Comparison of ENCODE assay signal across 20 cellular contexts in the genomic region with DNA sequence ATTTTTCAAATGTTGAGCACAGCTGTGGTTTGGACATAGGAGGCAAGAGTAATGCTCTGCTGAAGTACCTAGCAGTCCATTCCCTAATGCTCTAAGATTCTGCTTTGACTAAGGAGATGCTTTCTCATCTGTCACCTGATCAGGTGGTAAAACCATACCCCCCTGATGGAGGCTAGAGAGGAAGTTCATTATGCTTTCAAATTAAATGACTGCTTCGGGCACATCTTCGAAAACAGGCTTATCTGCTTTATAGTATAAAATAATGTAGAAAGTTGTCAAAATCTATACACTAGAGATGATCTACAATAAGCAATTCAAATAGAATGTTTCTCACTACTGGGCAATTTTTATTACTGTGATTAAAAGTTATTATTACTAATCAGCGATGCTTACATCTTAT. TPM values are rescaled to one million over a fixed set of nuclear protein-coding genes. Genes with fewer than 3 reads are reported as not detected.
A peak's percentile ranks its signal among the peaks of the same experiment; 100 is the strongest.
DNase-seq lines count a peak whose midpoint lies in the region; ATAC-seq and TF ChIP-seq lines count a peak whose summit lies in the region.
"Had no signal": no experiment of that assay in that cellular context is flagged by ENCODE, and none has a peak within 500 bp of the region (broad histone marks: within the 10 kb centered on the region; RNA-seq: fewer than 3 reads in every experiment).

A gene (minus strand): TSS at position 101 of the 400 bp plus-strand sequence. CDS start 138 bp downstream, outside the sequence.

- BruUV-seq in HCT116 (replicated peaks; lab: Mats Ljungman, UMichigan), result no TSS peak
- BruUV-seq in IMR-90 (replicated peaks; lab: Mats Ljungman, UMichigan), result no TSS peak

- no peak within 1 kb of the TSS for H2AK5ac ChIP-seq in IMR-90 (ENCODE audit: low read depth, low read length)
- H2AK5ac ChIP-seq in trophoblast cell (ENCODE audit: low read length), result no peak within 1 kb of the TSS

- no peak within 1 kb of the TSS for H2AK9ac ChIP-seq in IMR-90 (replicated peaks; ENCODE audit: low read depth, low read length, poor library complexity)

- H3K36me3 ChIP-seq in HCT116 (ENCODE audit: control insufficient read depth in 1 of 2, insufficient read depth in 2 of 2, low read length in 2 of 2), result no peaks in the 10 kb centered on the region
- no peaks in the 10 kb centered on the region for H3K36me3 ChIP-seq in IMR-90 (ENCODE audit: control insufficient read depth, insufficient read depth, low read length)
- no peaks in the 10 kb centered on the region for H3K36me3 ChIP-seq in trophoblast cell (ENCODE audit: control insufficient read depth in 1 of 2, insufficient read depth in 2 of 2, low read length in 2 of 2)
- H3K36me3 ChIP-seq: HAP-1 had no signal

- in situ Hi-C loops in IMR-90 (cut with MboI; ENCODE audit: low sequenced_read_pairs), result no loop called here

- 0 out of 2 replicates have a peak within 1 kb of the TSS, but pooled peaks have one; percentile 11 for H3K56ac ChIP-seq in IMR-90 (ENCODE audit: extremely low read depth, insufficient read depth, low read length)

- WGBS in IMR-90 (ENCODE audit: extremely low coverage in 2 of 2, insufficient read length in 1 of 2), 2 experiments, result no CpG with 5 or more reads among the region's 3 CpGs
- WGBS in trophoblast cell (ENCODE audit: extremely low coverage, insufficient coverage, insufficient read length), result no CpG with 5 or more reads among the region's 3 CpGs

- H3K79me2 ChIP-seq in HCT116 (ENCODE audit: insufficient read depth, low read length) (no peaks in the 10 kb centered on the region), trophoblast cell (ENCODE audit: control insufficient read depth, insufficient read depth, low read length, poor library complexity) (no peaks in the 10 kb centered on the region)

- CTCF ChIA-PET in HCT116 (lab: Charles Lee), result no interaction called here
- CTCF ChIA-PET in IMR-90 (lab: Yijun Ruan, JAX), result no interaction called here

- no peak for TF ChIP-seq CTCF in HCT116 (IDR thresholded peaks at IDR 0.05 in 2 of 3, conservative IDR thresholded peaks at IDR 0.05 in 1 of 3; ENCODE audit: borderline replicate concordance in 1 of 3, insufficient read depth in 1 of 3, low read depth in 2 of 3, low read length in 2 of 3)
- no peak for TF ChIP-seq CTCF in IMR-90 (conservative IDR thresholded peaks at IDR 0.05; ENCODE audit: low read depth, low read length)

- H3K4me1 ChIP-seq in HCT116 (ENCODE audit: control insufficient read depth in 1 of 2, insufficient read depth in 2 of 2, low read length in 2 of 2) (no peaks in the 10 kb centered on the region), IMR-90 (ENCODE audit: control insufficient read depth, insufficient read depth, low read length) (no peaks in the 10 kb centered on the region; the same call in 1 of the 2 replicates), trophoblast cell (ENCODE audit: control insufficient read depth in 1 of 2, insufficient read depth in 2 of 2, low read length in 2 of 2) (no peaks in the 10 kb centered on the region)

- no peak within 1 kb of the TSS for H3K4me2 ChIP-seq in HCT116 (ENCODE audit: low read length)
- H3K4me2 ChIP-seq in IMR-90 (ENCODE audit: low read depth, low read length), result no peak within 1 kb of the TSS
- no peak within 1 kb of the TSS for H3K4me2 ChIP-seq in trophoblast cell (ENCODE audit: low read length)

- H3K14ac ChIP-seq in IMR-90 (replicated peaks; ENCODE audit: low read depth, low read length) (no peak within 1 kb of the TSS), trophoblast cell (ENCODE audit: low read length) (no peak within 1 kb of the TSS)

- H3K18ac ChIP-seq in IMR-90 (ENCODE audit: low read depth, low read length) (no peak within 1 kb of the TSS), trophoblast cell (ENCODE audit: low read length) (no peak within 1 kb of the TSS)

- H4K8ac ChIP-seq in IMR-90 (ENCODE audit: low read depth in 2 of 2, low read length in 2 of 2) (no peak within 1 kb of the TSS), trophoblast cell (ENCODE audit: low read depth, low read length) (no peak within 1 kb of the TSS)

- ATAC-seq in HCT116 (no peak), IMR-90 (ENCODE audit: low read depth) (no peak), GM21825 (IDR thresholded peaks at IDR 0.05; ENCODE audit: unreplicated experiment) (no peak)

- H4K91ac ChIP-seq in IMR-90 (ENCODE audit: insufficient read depth, low read depth, low read length), result no peak within 1 kb of the TSS
- no peak within 1 kb of the TSS for H4K91ac ChIP-seq in trophoblast cell (ENCODE audit: low read depth, low read length)

- POLR2A ChIA-PET in HCT116 (lab: Charles Lee), result no interaction called here
- POLR2A ChIA-PET in IMR-90 (lab: Charles Lee; ENCODE audit: unreplicated experiment), result no interaction called here

- H3K9ac ChIP-seq in HCT116 (ENCODE audit: low read length) (no peak within 1 kb of the TSS), IMR-90 (ENCODE audit: low read depth, low read length) (no peak within 1 kb of the TSS), trophoblast cell (ENCODE audit: low read length) (peak within 1 kb of the TSS; percentile 26)

- no peak within 1 kb of the TSS for H3K4ac ChIP-seq in IMR-90 (ENCODE audit: low read depth, low read length)
- H3K4ac ChIP-seq in trophoblast cell (ENCODE audit: low read depth, low read length), result no peak within 1 kb of the TSS

- DNase-seq in HCT116 (ENCODE audit: low read depth, low spot score) (no peak), IMR-90 (no peak), NCI-H69 (lab: John Stamatoyannopoulos, UW) (peak; percentile 58), trophoblast cell (no peak), kidney tubule cell (ENCODE audit: low spot score) (no peak)
- DNase-seq: C1 segment of cervical spinal cord; Calu3; CD4-positive, alpha-beta memory T cell; COR-L47; DMS53; DMS79 treated with DMSO at 0.1 percent for 48 hours; GF-D8; GOT3 had no signal

- H2BK20ac ChIP-seq in IMR-90 (ENCODE audit: low read depth, low read length), result no peak within 1 kb of the TSS

- TF ChIP-seq POLR2A in HCT116 (IDR thresholded peaks at IDR 0.05; ENCODE audit: borderline replicate concordance, extremely low read depth, insufficient read depth, insufficient read length) (no peak), IMR-90 (IDR thresholded peaks at IDR 0.05; ENCODE audit: low read depth, low read length) (no peak)

- no peak within 1 kb of the TSS for H2BK15ac ChIP-seq in IMR-90 (ENCODE audit: low read depth, low read length)

- H4K20me1 ChIP-seq in HCT116 (ENCODE audit: insufficient read depth) (no peaks in the 10 kb centered on the region), IMR-90 (ENCODE audit: insufficient read depth, low read length) (no peaks in the 10 kb centered on the region)

- peak within 1 kb of the TSS; percentile 27 for H2AFZ ChIP-seq in HCT116 (ENCODE audit: low read depth, low read length, poor library complexity, severe bottlenecking)
- H2AFZ ChIP-seq in IMR-90 (replicated peaks; ENCODE audit: low read length, poor library complexity), result no peak within 1 kb of the TSS
- H2AFZ ChIP-seq in trophoblast cell (ENCODE audit: insufficient read depth, low read length, poor library complexity), result no peak within 1 kb of the TSS

- no peaks in the 10 kb centered on the region for H3K9me2 ChIP-seq in HCT116 (ENCODE audit: insufficient read depth)

- no peak within 1 kb of the TSS for H2BK5ac ChIP-seq in IMR-90 (ENCODE audit: low read depth, low read length, poor library complexity, severe bottlenecking)
- no peak within 1 kb of the TSS for H2BK5ac ChIP-seq in trophoblast cell (ENCODE audit: low read depth, low read length, poor library complexity)

- dilution Hi-C loops in IMR-90 (cut with HindIII; ENCODE audit: low sequenced_read_pairs, unreplicated experiment), result no loop called here

- no peaks in the 10 kb centered on the region for H3K9me3 ChIP-seq in HCT116 (ENCODE audit: control insufficient read depth in 1 of 2, insufficient read depth in 1 of 2, low read depth in 1 of 2, low read length in 2 of 2)
- H3K9me3 ChIP-seq in IMR-90 (ENCODE audit: control insufficient read depth, insufficient read depth, low read length), result no peaks in the 10 kb centered on the region
- no peaks in the 10 kb centered on the region for H3K9me3 ChIP-seq in trophoblast cell (ENCODE audit: insufficient read depth, low read depth, low read length)
- H3K9me3 ChIP-seq: HAP-1 had no signal

- H3K79me1 ChIP-seq in IMR-90 (ENCODE audit: low read depth in 1 of 2, low read length in 2 of 2) (no peaks in the 10 kb centered on the region), trophoblast cell (ENCODE audit: low read length) (no peaks in the 10 kb centered on the region)

- RAD21 ChIA-PET in HCT116 (lab: Charles Lee; ENCODE audit: low non-redundant PET in 1 of 2, low total read pairs in 2 of 2, uncharacterized antibody in 2 of 2, unreplicated experiment in 2 of 2), result no interaction called here

- H3K27ac ChIP-seq in HCT116 (ENCODE audit: low read depth, low read length) (no peak within 1 kb of the TSS), IMR-90 (ENCODE audit: insufficient read depth, low read length) (no peak within 1 kb of the TSS), trophoblast cell (ENCODE audit: low read depth, low read length) (no peak within 1 kb of the TSS)

- no peak within 1 kb of the TSS for H4K5ac ChIP-seq in IMR-90 (ENCODE audit: low read depth, low read length)

- H2BK120ac ChIP-seq in IMR-90 (ENCODE audit: low read depth, low read length) (no peak within 1 kb of the TSS), trophoblast cell (ENCODE audit: insufficient read depth, low read length, poor library complexity) (no peak within 1 kb of the TSS)

- TF ChIP-seq RAD21 in HCT116 (IDR thresholded peaks at IDR 0.05; ENCODE audit: low read depth), result no peak
- TF ChIP-seq RAD21 in IMR-90 (IDR thresholded peaks at IDR 0.05; ENCODE audit: low read length), result no peak

- H3K23ac ChIP-seq in IMR-90 (ENCODE audit: low read depth, low read length) (no peak within 1 kb of the TSS), trophoblast cell (ENCODE audit: low read length) (no peak within 1 kb of the TSS)

- H3K27me3 ChIP-seq in HCT116 (ENCODE audit: insufficient read depth, low read length) (no peaks in the 10 kb centered on the region), IMR-90 (ENCODE audit: control insufficient read depth, insufficient read depth, low read length) (no peaks in the 10 kb centered on the region), trophoblast cell (ENCODE audit: insufficient read depth, low read length) (no peaks in the 10 kb centered on the region)

- H3K4me3 ChIP-seq in HCT116 (replicated peaks in 1 of 2; ENCODE audit: low read depth in 1 of 2, low read length in 2 of 2), result no peak within 1 kb of the TSS
- H3K4me3 ChIP-seq in IMR-90 (ENCODE audit: insufficient read depth, low read depth, low read length), result no peak within 1 kb of the TSS
- H3K4me3 ChIP-seq in trophoblast cell (ENCODE audit: low read depth, low read length), result no peak within 1 kb of the TSS
- H3K4me3 ChIP-seq: HAP-1 had no signal

- no peaks in the 10 kb centered on the region for H3K9me1 ChIP-seq in IMR-90 (ENCODE audit: insufficient read depth, low read length)

- intact Hi-C loops in HCT116 (cut with micrococcal nuclease) (no loop called here), IMR-90 (cut with micrococcal nuclease) (no loop called here)

- no peak within 1 kb of the TSS for H4K12ac ChIP-seq in trophoblast cell (ENCODE audit: low read depth, low read length)

- no peak within 1 kb of the TSS for H2BK12ac ChIP-seq in trophoblast cell (ENCODE audit: low read length)

RNA-seq across cellular contexts. Expression of the gene that starts here (rescaled TPM):
- total RNA-seq in HCT116 (2021; ENCODE audit: unreplicated experiment) (not detected), IMR-90 (2012; rRNA removed) (not detected in 2 replicates)
- not detected in 2 replicates for polyA plus RNA-seq in HCT116 (2012)
- not detected in 2 replicates for polyA plus RNA-seq in IMR-90 (2012; rRNA removed)
- not detected in 2 replicates for polyA plus RNA-seq in IMR-90 (2012; cell fraction: cytosol; rRNA removed)
- not detected in 2 replicates for polyA plus RNA-seq in IMR-90 (2012; cell fraction: nucleus; rRNA removed; ENCODE audit: low replicate concordance)
- 0.06 and 0.07 TPM in 2 replicates for polyA plus RNA-seq in trophoblast cell (2013)
- total RNA-seq: A172; A673; Calu3; CD4-positive, alpha-beta memory T cell; Daoy; G401 had no signal
- polyA plus RNA-seq: BJ; CD4-positive, alpha-beta memory T cell had no signal
